In genomic region chr4:70437212-70437611, GRCh38 we compare ENCODE assay signal across 20 cellular contexts. TPM values are rescaled to one million over a fixed set of nuclear protein-coding genes. Genes with fewer than 3 reads are reported as not detected.
DNase-seq lines count a peak whose midpoint lies in the region; ATAC-seq and TF ChIP-seq lines count a peak whose summit lies in the region.
"Had no signal": no experiment of that assay in that cellular context is flagged by ENCODE, and none has a peak within 500 bp of the region (broad histone marks: within the 10 kb centered on the region; RNA-seq: fewer than 3 reads in every experiment).

No MANE protein-coding gene starts in this region.

- TF ChIP-seq CTCF in endodermal cell (conservative IDR thresholded peaks at IDR 0.05): no peak
- TF ChIP-seq CTCF in gastrocnemius medialis (IDR thresholded peaks at IDR 0.05 in 4 of 5, conservative IDR thresholded peaks at IDR 0.05 in 1 of 5): no peak
- TF ChIP-seq CTCF in esophagus squamous epithelium (IDR thresholded peaks at IDR 0.05): no peak

- H3K27ac Mint-ChIP-seq in endodermal cell: no peak overlapping the region
- H3K27ac Mint-ChIP-seq: CD4-positive, CD25-positive, alpha-beta regulatory T cell; HFFc6 had no signal

- H3K4ac ChIP-seq in neuronal stem cell (ENCODE audit: low read length): no peak overlapping the region

- peak; percentile 6 for DNase-seq in ELR (ENCODE audit: low read depth)
- DNase-seq in HT-29 (ENCODE audit: low spot score): peak; percentile 34
- peak; percentile 75 for DNase-seq in endodermal cell
- DNase-seq in neuronal stem cell (ENCODE audit: low spot score): no peak
- DNase-seq in gastrocnemius medialis: no peak
- DNase-seq in esophagus squamous epithelium (lab: John Stamatoyannopoulos, UW): no peak
- no peak for DNase-seq in DMS53 (lab: John Stamatoyannopoulos, UW)
- DNase-seq: ACHN; Calu3; CD4-positive, CD25-positive, alpha-beta regulatory T cell; GDM1; GOT3; HFFc6; NCI-H1048; NCI-H1436 treated with DMSO at 0.1 percent for 48 hours; NCI-H2081 treated with DMSO at 0.1 percent for 48 hours; NCI-H526 treated with DMSO at 0.1 percent for 48 hours; NK-92 treated with Interleukin-12 subunit alpha and Interleukin-12 subunit beta, amount 100 ng/mL, for 24 hours; RPMI8226 had no signal

- H3K4me2 ChIP-seq in neuronal stem cell (ENCODE audit: insufficient read depth, low read length, poor library complexity, severe bottlenecking): no peak overlapping the region

- H2BK5ac ChIP-seq in neuronal stem cell (ENCODE audit: low read length): no peak overlapping the region

- H3K27ac ChIP-seq in endodermal cell (ENCODE audit: low read depth, low read length) (no peak overlapping the region), neuronal stem cell (replicated peaks; ENCODE audit: low read length) (no peak overlapping the region), gastrocnemius medialis (no peak overlapping the region), esophagus squamous epithelium (no peak overlapping the region)

- no peak overlapping the region for H3K4me3 Mint-ChIP-seq in endodermal cell
- H3K4me3 Mint-ChIP-seq: CD4-positive, CD25-positive, alpha-beta regulatory T cell; HFFc6 had no signal

- H2BK12ac ChIP-seq in neuronal stem cell (ENCODE audit: low read length): no peak overlapping the region

- H3K36me3 Mint-ChIP-seq in endodermal cell (ENCODE audit: low read depth): no peaks in the 10 kb centered on the region
- H3K36me3 Mint-ChIP-seq: CD4-positive, CD25-positive, alpha-beta regulatory T cell had no signal

- H4K91ac ChIP-seq in neuronal stem cell (ENCODE audit: low read depth, low read length, poor library complexity): no peak overlapping the region

- WGBS in endodermal cell (ENCODE audit: insufficient coverage in 1 of 2, insufficient read length in 1 of 2), 2 experiments: 56 to 60% methylated on average over 6 of the region's 6 CpGs
- no CpG with 5 or more reads among the region's 6 CpGs for WGBS in neuronal stem cell (ENCODE audit: extremely low coverage in 2 of 2, insufficient read length in 2 of 2, insufficient replicate concordance in 1 of 2), 2 donors
- 54 to 55% methylated on average over 5 to 6 of the region's 6 CpGs for WGBS in esophagus squamous epithelium, 2 donors

- H3K4me1 ChIP-seq in endodermal cell (ENCODE audit: control insufficient read depth, insufficient read depth, low read length): no peaks in the 10 kb centered on the region
- peaks cover 0 to 7% of the 10 kb centered on the region in 2 donors for H3K4me1 ChIP-seq in neuronal stem cell (ENCODE audit: control insufficient read depth in 2 of 2, insufficient read depth in 1 of 2, low read depth in 1 of 2, low read length in 2 of 2)
- no peaks in the 10 kb centered on the region for H3K4me1 ChIP-seq in gastrocnemius medialis
- no peaks in the 10 kb centered on the region for H3K4me1 ChIP-seq in esophagus squamous epithelium

- H3K27me3 ChIP-seq in endodermal cell (ENCODE audit: control insufficient read depth, insufficient read depth, low read length, poor library complexity, severe bottlenecking) (no peaks in the 10 kb centered on the region), neuronal stem cell (ENCODE audit: control insufficient read depth in 3 of 3, insufficient read depth in 3 of 3, low read depth in 1 of 3, low read length in 3 of 3) (no peaks in the 10 kb centered on the region), gastrocnemius medialis (no peaks in the 10 kb centered on the region), esophagus squamous epithelium (no peaks in the 10 kb centered on the region)

- peaks cover 15% of the 10 kb centered on the region for H3K4me1 Mint-ChIP-seq in endodermal cell
- H3K4me1 Mint-ChIP-seq: CD4-positive, CD25-positive, alpha-beta regulatory T cell had no signal

- no peak overlapping the region for H2BK120ac ChIP-seq in neuronal stem cell (ENCODE audit: low read depth, low read length)

- no peak overlapping the region for H4K8ac ChIP-seq in neuronal stem cell (ENCODE audit: low read depth, low read length)

- H3K4me3 ChIP-seq in endodermal cell (ENCODE audit: low read length): no peak overlapping the region
- H3K4me3 ChIP-seq in neuronal stem cell (ENCODE audit: low read length in 2 of 2): no peak overlapping the region
- no peak overlapping the region for H3K4me3 ChIP-seq in gastrocnemius medialis
- no peak overlapping the region for H3K4me3 ChIP-seq in esophagus squamous epithelium

- H3K9ac ChIP-seq in endodermal cell (ENCODE audit: extremely low read depth, low read length, poor library complexity, severe bottlenecking) (no peak overlapping the region), neuronal stem cell (ENCODE audit: low read depth, low read length, poor library complexity) (no peak overlapping the region)

- H3K23ac ChIP-seq in neuronal stem cell (ENCODE audit: low read depth, low read length, poor library complexity): no peak overlapping the region

- ATAC-seq in gastrocnemius medialis: no peak

- peaks cover 4% of the 10 kb centered on the region for H3K9me3 Mint-ChIP-seq in endodermal cell

- H3K14ac ChIP-seq in neuronal stem cell (ENCODE audit: low read length): no peak overlapping the region

- H2AFZ ChIP-seq in neuronal stem cell (ENCODE audit: low read length): peak overlapping the region; percentile 57

- no peaks in the 10 kb centered on the region for H3K36me3 ChIP-seq in endodermal cell (ENCODE audit: control insufficient read depth, insufficient read depth, low read length)
- H3K36me3 ChIP-seq in neuronal stem cell (replicated peaks in 1 of 2; ENCODE audit: control insufficient read depth in 2 of 2, insufficient read depth in 2 of 2, low read length in 2 of 2): no peaks in the 10 kb centered on the region
- H3K36me3 ChIP-seq in gastrocnemius medialis: no peaks in the 10 kb centered on the region
- H3K36me3 ChIP-seq in esophagus squamous epithelium: no peaks in the 10 kb centered on the region

- no peak overlapping the region for H3K18ac ChIP-seq in neuronal stem cell (ENCODE audit: low read length)

- intact Hi-C loops in gastrocnemius medialis (cut with DNase I; ENCODE audit: low total_unique reads) (no loop called here), esophagus squamous epithelium (cut with DNase I) (no loop called here)

- H3K9me3 ChIP-seq in endodermal cell (ENCODE audit: control insufficient read depth, low read length) (no peaks in the 10 kb centered on the region), neuronal stem cell (replicated peaks in 1 of 2; ENCODE audit: control insufficient read depth in 2 of 2, insufficient read depth in 1 of 2, low read depth in 1 of 2, low read length in 2 of 2) (no peaks in the 10 kb centered on the region), gastrocnemius medialis (no peaks in the 10 kb centered on the region), esophagus squamous epithelium (no peaks in the 10 kb centered on the region)

- H2AK5ac ChIP-seq in neuronal stem cell (ENCODE audit: low read depth, low read length): no peak overlapping the region

- H3K27me3 Mint-ChIP-seq in endodermal cell (ENCODE audit: insufficient read depth): no peaks in the 10 kb centered on the region
- H3K27me3 Mint-ChIP-seq: CD4-positive, CD25-positive, alpha-beta regulatory T cell had no signal

- H3K79me1 ChIP-seq in neuronal stem cell (ENCODE audit: low read depth, low read length): no peaks in the 10 kb centered on the region

- peak overlapping the region; percentile 5 for H2BK15ac ChIP-seq in neuronal stem cell (ENCODE audit: low read length)

- in situ Hi-C loops in gastrocnemius medialis (cut with MboI; ENCODE audit: low sequenced_read_pairs in 4 of 4): no loop called here

- TF ChIP-seq POLR2A in gastrocnemius medialis (IDR thresholded peaks at IDR 0.05): no peak
- no peak for TF ChIP-seq POLR2A in esophagus squamous epithelium (IDR thresholded peaks at IDR 0.05)

RNA-seq across cellular contexts. Expression of gene MUC7, which starts 34.8 kb away (rescaled TPM):
- not detected in 2 replicates for total RNA-seq in HT-29 (2014; rRNA removed; shearing (Covaris generic))
- total RNA-seq in endodermal cell: not detected
- polyA plus RNA-seq in endodermal cell (2013, experiment 1 of 2): not detected
- polyA plus RNA-seq in endodermal cell (2013, experiment 2 of 2): not detected
- polyA plus RNA-seq in neuronal stem cell (2013, experiment 1 of 2): not detected
- not detected for polyA plus RNA-seq in neuronal stem cell (2013, experiment 2 of 2)
- not detected for total RNA-seq in gastrocnemius medialis
- total RNA-seq in esophagus squamous epithelium: not detected
- total RNA-seq: Calu3; CD4-positive, CD25-positive, alpha-beta regulatory T cell; HFFc6; MCF 10A had no signal
- polyA plus RNA-seq: CD4-positive, CD25-positive, alpha-beta regulatory T cell had no signal

RNA-seq across cellular contexts. Expression of gene OPRPN, which starts 39.5 kb away (rescaled TPM):
- not detected in 2 replicates for total RNA-seq in HT-29 (2014; rRNA removed; shearing (Covaris generic))
- total RNA-seq in endodermal cell (not detected), gastrocnemius medialis (not detected), esophagus squamous epithelium (not detected)
- not detected for polyA plus RNA-seq in endodermal cell (2013, experiment 1 of 2)
- not detected for polyA plus RNA-seq in endodermal cell (2013, experiment 2 of 2)
- polyA plus RNA-seq in neuronal stem cell (2013, experiment 1 of 2): not detected
- polyA plus RNA-seq in neuronal stem cell (2013, experiment 2 of 2): not detected
- total RNA-seq: Calu3; CD4-positive, CD25-positive, alpha-beta regulatory T cell; HFFc6; MCF 10A had no signal
- polyA plus RNA-seq: CD4-positive, CD25-positive, alpha-beta regulatory T cell had no signal

RNA-seq across cellular contexts. Expression of gene SMR3B, which starts 54.3 kb away (rescaled TPM):
- not detected in 2 replicates for total RNA-seq in HT-29 (2014; rRNA removed; shearing (Covaris generic))
- not detected for total RNA-seq in endodermal cell
- polyA plus RNA-seq in endodermal cell (2013, experiment 1 of 2): not detected
- not detected for polyA plus RNA-seq in endodermal cell (2013, experiment 2 of 2)
- 0.07 TPM for polyA plus RNA-seq in neuronal stem cell (2013, experiment 1 of 2)
- 0.11 TPM for polyA plus RNA-seq in neuronal stem cell (2013, experiment 2 of 2)
- not detected for total RNA-seq in gastrocnemius medialis
- not detected for total RNA-seq in esophagus squamous epithelium
- total RNA-seq: Calu3; CD4-positive, CD25-positive, alpha-beta regulatory T cell; HFFc6; MCF 10A had no signal
- polyA plus RNA-seq: CD4-positive, CD25-positive, alpha-beta regulatory T cell had no signal

Comparison
In these comparisons a context has a peak if more than half of its experiments do, and no peak if none do; other contexts are left out.
1. DNase-seq: peak in ELR (single experiment), HT-29 (single experiment) and endodermal cell (single experiment); none in neuronal stem cell (single experiment), gastrocnemius medialis (0 of 2), esophagus squamous epithelium (single experiment) and DMS53 (single experiment).